19 cellular contexts compared by ENCODE assay signal in genomic region chr20:47972916-47973309, GRCh38.
DNase-seq lines count a peak whose midpoint lies in the region; ATAC-seq and TF ChIP-seq lines count a peak whose summit lies in the region.
"Had no signal": no experiment of that assay in that cellular context is flagged by ENCODE, and none has a peak within 500 bp of the region (broad histone marks: within the 10 kb centered on the region; RNA-seq: fewer than 3 reads in every experiment).

No MANE protein-coding gene starts in this region.

- no peak for TF ChIP-seq POLR2A in stomach (IDR thresholded peaks at IDR 0.05)
- no peak for TF ChIP-seq POLR2A in Peyer's patch (IDR thresholded peaks at IDR 0.05)

- H3K4me1 Mint-ChIP-seq in activated naive CD4-positive, alpha-beta T cell treated with anti-CD3 and anti-CD28 coated beads, Interleukin-2, amount 50 U/mL, for 24 hours = peaks cover 7% of the 10 kb centered on the region

- H3K9me3 Mint-ChIP-seq in activated naive CD4-positive, alpha-beta T cell treated with anti-CD3 and anti-CD28 coated beads, Interleukin-2, amount 50 U/mL, for 24 hours = no peaks in the 10 kb centered on the region
- H3K9me3 Mint-ChIP-seq: effector memory CD8-positive, alpha-beta T cell had no signal

- no peak overlapping the region for H3K4me3 Mint-ChIP-seq in activated naive CD4-positive, alpha-beta T cell treated with anti-CD3 and anti-CD28 coated beads, Interleukin-2, amount 50 U/mL, for 24 hours
- H3K4me3 Mint-ChIP-seq: effector memory CD8-positive, alpha-beta T cell had no signal

- TF ChIP-seq CTCF in stomach (IDR thresholded peaks at IDR 0.05) (no peak), Peyer's patch (IDR thresholded peaks at IDR 0.05) (no peak)

- no peak for DNase-seq in activated naive CD4-positive, alpha-beta T cell (lab: John Stamatoyannopoulos, UW)
- DNase-seq in SJCRH30 = no peak
- DNase-seq in mesenteric fat pad (ENCODE audit: low spot score) = peak; percentile 28
- DNase-seq in stomach = no peak
- DNase-seq in left colon = no peak
- no peak for DNase-seq in Peyer's patch
- DNase-seq in NOMO-1 treated with DMSO at 0.1 percent for 48 hours (lab: John Stamatoyannopoulos, UW; ENCODE audit: unreplicated experiment) = no peak
- DNase-seq: activated naive CD4-positive, alpha-beta T cell treated with anti-CD3 and anti-CD28 coated beads, Interleukin-2, amount 50 U/mL, for 16 hours; activated T-cell treated with anti-CD3 and anti-CD28 coated beads, Interleukin-2, amount 50 U/mL, for 48 hours; effector memory CD8-positive, alpha-beta T cell; hippocampal formation; NCI-H524 treated with DMSO at 0.1 percent for 48 hours; sigmoid colon; stimulated activated naive CD4-positive, alpha-beta T cell treated with Interleukin-2 at 50 U/mL for 16 hours had no signal

- peaks cover 11% of the 10 kb centered on the region for H3K27me3 Mint-ChIP-seq in activated naive CD4-positive, alpha-beta T cell treated with anti-CD3 and anti-CD28 coated beads, Interleukin-2, amount 50 U/mL, for 24 hours

- TF ChIP-seq EP300 in stomach (IDR thresholded peaks at IDR 0.05) = no peak

- H3K27ac Mint-ChIP-seq in activated naive CD4-positive, alpha-beta T cell treated with anti-CD3 and anti-CD28 coated beads, Interleukin-2, amount 50 U/mL, for 24 hours = peak overlapping the region; percentile 30
- H3K27ac Mint-ChIP-seq: effector memory CD8-positive, alpha-beta T cell had no signal

- ATAC-seq in left colon = no peak
- ATAC-seq: effector memory CD8-positive, alpha-beta T cell had no signal

- 0 out of 2 replicates have a peak overlapping the region, but pooled peaks have one; percentile 19 for H3K4me3 ChIP-seq in SJCRH30
- no peak overlapping the region for H3K4me3 ChIP-seq in stomach
- H3K4me3 ChIP-seq in Peyer's patch = no peak overlapping the region
- H3K4me3 ChIP-seq: ascending aorta, SK-N-MC had no signal

- intact Hi-C loops in stomach (cut with DNase I; ENCODE audit: low total_unique reads) (no loop called here), left colon (cut with DNase I, micrococcal nuclease) (no loop called here)

- H3K27me3 ChIP-seq in SJCRH30 (no peaks in the 10 kb centered on the region), stomach (peaks cover 0 to 13% (median 0%) of the 10 kb centered on the region in 3 donors), Peyer's patch (no peaks in the 10 kb centered on the region)
- H3K27me3 ChIP-seq: ascending aorta, sigmoid colon, tibial nerve had no signal

- 71 to 82% (median 77%) methylated on average over 13 to 17 of the region's 17 CpGs for WGBS in stomach, 5 donors

- no peaks in the 10 kb centered on the region for H3K36me3 ChIP-seq in SJCRH30
- H3K36me3 ChIP-seq in stomach = no peaks in the 10 kb centered on the region
- H3K36me3 ChIP-seq in Peyer's patch = no peaks in the 10 kb centered on the region
- H3K36me3 ChIP-seq: ascending aorta, sigmoid colon, tibial nerve had no signal

- no peaks in the 10 kb centered on the region for H3K36me3 Mint-ChIP-seq in activated naive CD4-positive, alpha-beta T cell treated with anti-CD3 and anti-CD28 coated beads, Interleukin-2, amount 50 U/mL, for 24 hours

- H3K9me3 ChIP-seq in SJCRH30 (replicated peaks) = no peaks in the 10 kb centered on the region
- H3K9me3 ChIP-seq in stomach = no peaks in the 10 kb centered on the region
- no peaks in the 10 kb centered on the region for H3K9me3 ChIP-seq in Peyer's patch
- H3K9me3 ChIP-seq: ascending aorta, sigmoid colon, tibial nerve had no signal

- peak overlapping the region; percentile 63; the same call in 1 of the 2 replicates for H3K27ac ChIP-seq in SJCRH30
- H3K27ac ChIP-seq in stomach = peak overlapping the region in 4 of 5 donors; percentile 14 to 41 (median 34)
- H3K27ac ChIP-seq in Peyer's patch = peak overlapping the region in 2 of 4 donors; percentile 8 to 19
- H3K27ac ChIP-seq: 22Rv1, ascending aorta, SK-N-MC had no signal

- H3K4me1 ChIP-seq in SJCRH30 (peaks cover 26% of the 10 kb centered on the region), stomach (peaks cover 0 to 23% (median 7%) of the 10 kb centered on the region in 4 donors), Peyer's patch (no peaks in the 10 kb centered on the region)
- H3K4me1 ChIP-seq: ascending aorta had no signal
